1 cellular context compared by ENCODE assay signal in the genomic region with DNA sequence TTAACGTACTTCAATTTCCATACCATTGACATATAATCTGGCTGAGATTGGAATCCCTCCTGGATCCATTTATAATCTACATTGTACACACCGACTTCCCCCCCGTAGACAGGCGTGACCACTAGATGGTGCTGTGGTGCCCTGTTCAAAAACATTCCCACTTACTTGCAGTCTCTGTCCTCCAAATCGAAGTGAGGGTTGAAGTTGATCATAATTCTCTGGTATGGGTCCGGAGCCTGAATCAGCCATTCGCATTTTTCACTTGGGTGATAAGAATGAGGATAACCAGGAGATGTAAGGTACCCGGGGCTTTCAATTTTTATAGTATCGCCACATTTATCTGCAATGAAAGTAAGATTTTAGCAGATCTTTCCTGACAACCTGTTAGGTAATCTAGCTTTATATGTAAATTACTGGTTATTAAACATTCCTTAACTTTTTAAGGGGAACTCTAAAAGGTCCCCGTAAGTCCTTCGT.
TF ChIP-seq lines count a peak whose summit lies in the region.

No MANE protein-coding gene starts in this region.

TF ChIP-seq in GM12878, 131 proteins besides CTCF, POLR2A, EP300 and RAD21 (continued from another document):
- TF ChIP-seq RAD51 (IDR thresholded peaks at IDR 0.05): no peak
- no peak for TF ChIP-seq NBN (IDR thresholded peaks at IDR 0.05)
- TF ChIP-seq IRF4 (IDR thresholded peaks at IDR 0.05; ENCODE audit: low read depth, low read length): 0 out of 2 replicates have a peak, but pooled peaks have one; percentile 20
- no peak for TF ChIP-seq SRF (IDR thresholded peaks at IDR 0.05; ENCODE audit: low read depth in 2 of 2, low read length in 2 of 2)
- TF ChIP-seq SMC3 (IDR thresholded peaks at IDR 0.05; ENCODE audit: borderline replicate concordance, low read length): peak; percentile 67; the same call in 1 of the 2 replicates
- TF ChIP-seq STAT1 (conservative IDR thresholded peaks at IDR 0.05): no peak
- no peak for TF ChIP-seq SMAD1 (IDR thresholded peaks at IDR 0.05; ENCODE audit: low read depth, partially characterized antibody)
